In the genomic region with DNA sequence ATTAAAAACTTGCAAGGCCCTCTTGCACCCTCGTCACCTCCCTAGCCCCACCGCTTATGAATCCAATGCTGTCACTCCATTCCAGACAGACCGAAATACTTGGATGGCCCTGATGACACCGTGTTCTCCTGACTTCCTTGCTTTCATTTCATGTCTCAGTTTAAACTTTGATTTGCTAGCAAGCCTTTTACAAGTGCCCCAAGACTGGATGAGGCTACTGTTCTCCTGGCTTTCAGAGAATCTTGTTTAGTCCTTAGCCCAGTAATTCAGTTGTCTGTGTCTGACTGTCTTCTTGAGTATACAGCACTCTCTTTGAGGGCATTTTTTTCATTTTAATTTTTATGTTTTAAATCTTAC, we compare ENCODE assay signal across 8 cellular contexts. TPM values are rescaled to one million over a fixed set of nuclear protein-coding genes. Genes with fewer than 3 reads are reported as not detected.
DNase-seq lines count a peak whose midpoint lies in the region; ATAC-seq lines count a peak whose summit lies in the region.

No MANE protein-coding gene starts in this region.

- intact Hi-C loops in Right ventricle myocardium superior (cut with DNase I): loop anchor here (5.0 kb wide), 1 partner anchor 53 kb away; no protein-coding TSS in a partner anchor

- H3K9me3 ChIP-seq in SJSA1 (replicated peaks): no peaks in the 10 kb centered on the region

- in situ Hi-C loops in KBM-7 (cut with MboI; ENCODE audit: low pct_unique_long_range_greater_than_20kb, low sequenced_read_pairs): no loop called here

- ATAC-seq in GM21447 (IDR thresholded peaks at IDR 0.05; ENCODE audit: unreplicated experiment) (peak; percentile 6), Right ventricle myocardium superior (ENCODE audit: poor library complexity) (peak; percentile 57)

- no peaks in the 10 kb centered on the region for H3K36me3 ChIP-seq in SJSA1

- DNase-seq in Ammon's horn (ENCODE audit: low spot score) (peak; percentile 23), SJSA1 (ENCODE audit: low read depth in 1 of 2, low spot score in 2 of 2) (no peak), Right ventricle myocardium superior (no peak), NCI-H226 (no peak), KBM-7 (no peak)
- DNase-seq in stimulated activated CD4-positive, alpha-beta T cell treated with anti-CD3 and anti-CD28 coated beads, Interleukin-2, amount 100 ng/mL, for 24 hours: no peak

- H3K4me1 ChIP-seq in SJSA1 (replicated peaks): peaks cover 21% of the 10 kb centered on the region

- H3K27me3 ChIP-seq in SJSA1 (replicated peaks): no peaks in the 10 kb centered on the region

- peak overlapping the region; percentile 29 for H3K4me3 ChIP-seq in SJSA1

- H3K27ac ChIP-seq in SJSA1 (peak overlapping the region; percentile 56; the same call in 1 of the 2 replicates), temporal lobe (ENCODE audit: low read depth, low read length) (peak overlapping the region; percentile 51)

RNA-seq across cellular contexts. Expression of gene IFI44L, which starts 0.8 kb away (rescaled TPM):
- 0.56 and 1.2 TPM in 2 replicates for total RNA-seq in SJSA1 (2014; rRNA removed; shearing (Covaris generic))
- total RNA-seq in Right ventricle myocardium superior (3.3 TPM), temporal lobe (4.4 TPM)

RNA-seq across cellular contexts. Expression of gene IFI44, which starts 30.2 kb away (rescaled TPM):
- total RNA-seq in SJSA1 (2014; rRNA removed; shearing (Covaris generic)): 24.4 and 29.8 TPM in 2 replicates
- 6.7 TPM for total RNA-seq in Right ventricle myocardium superior
- total RNA-seq in temporal lobe: 41.8 TPM
